1 cellular context compared by ENCODE assay signal in genomic region chr12:121579981-121580868, GRCh38.
TF ChIP-seq lines count a peak whose summit lies in the region.

No MANE protein-coding gene starts in this region.

TF ChIP-seq in HepG2, 621 proteins besides CTCF, POLR2A, EP300 and RAD21 (continued from another document and continues in another):
- no peak for TF ChIP-seq FUBP1 (CRISPR knock-in tag; IDR thresholded peaks at IDR 0.05; ENCODE audit: borderline replicate concordance)
- TF ChIP-seq ZNF496 (CRISPR knock-in tag; IDR thresholded peaks at IDR 0.05; ENCODE audit: insufficient replicate concordance) = no peak
- TF ChIP-seq HIVEP1 (CRISPR knock-in tag; IDR thresholded peaks at IDR 0.05) = no peak
- TF ChIP-seq ZNF234 (CRISPR knock-in tag; conservative IDR thresholded peaks at IDR 0.05) = 0 out of 2 replicates have a peak, but pooled peaks have one; percentile 35
- TF ChIP-seq ZC3H13 (CRISPR knock-in tag; IDR thresholded peaks at IDR 0.05) = no peak
- TF ChIP-seq ATF4 (CRISPR knock-in tag; IDR thresholded peaks at IDR 0.05) = no peak
- TF ChIP-seq ZNF484 (CRISPR knock-in tag; IDR thresholded peaks at IDR 0.05; ENCODE audit: borderline replicate concordance, low read depth) = no peak
- no peak for TF ChIP-seq TERF1 (CRISPR knock-in tag; IDR thresholded peaks at IDR 0.05)
- no peak for TF ChIP-seq KLF16 (CRISPR knock-in tag; IDR thresholded peaks at IDR 0.05)
- TF ChIP-seq ZHX1 (CRISPR knock-in tag; IDR thresholded peaks at IDR 0.05; ENCODE audit: low read depth) = no peak
- no peak for TF ChIP-seq ZFP90 (CRISPR knock-in tag; IDR thresholded peaks at IDR 0.05; ENCODE audit: borderline replicate concordance)
- TF ChIP-seq ZNF569 (CRISPR knock-in tag; IDR thresholded peaks at IDR 0.05; ENCODE audit: borderline replicate concordance) = no peak
- TF ChIP-seq FOXK2 (IDR thresholded peaks at IDR 0.05) = no peak
- TF ChIP-seq ZNF687 (CRISPR knock-in tag; IDR thresholded peaks at IDR 0.05) = peak; percentile 35
- no peak for TF ChIP-seq TFDP2 (CRISPR knock-in tag; IDR thresholded peaks at IDR 0.05)
- TF ChIP-seq UBTF (CRISPR knock-in tag; IDR thresholded peaks at IDR 0.05) = no peak
- TF ChIP-seq ATF1 (CRISPR knock-in tag; IDR thresholded peaks at IDR 0.05) = peak; percentile 36; the same call in 1 of the 2 replicates
- no peak for TF ChIP-seq FOSL2 (CRISPR knock-in tag; IDR thresholded peaks at IDR 0.05)
- no peak for TF ChIP-seq ZNF17 (CRISPR knock-in tag; IDR thresholded peaks at IDR 0.05)
- no peak for TF ChIP-seq MAFK (conservative IDR thresholded peaks at IDR 0.05 in 1 of 2, IDR thresholded peaks at IDR 0.05 in 1 of 2; ENCODE audit: low read length in 2 of 2)
- TF ChIP-seq KLF12 (CRISPR knock-in tag; IDR thresholded peaks at IDR 0.05; ENCODE audit: borderline replicate concordance) = no peak
- no peak for TF ChIP-seq ZNF879 (CRISPR knock-in tag; IDR thresholded peaks at IDR 0.05)
- TF ChIP-seq ELK4 (CRISPR knock-in tag; IDR thresholded peaks at IDR 0.05; ENCODE audit: borderline replicate concordance) = no peak
- TF ChIP-seq ZNF33B (CRISPR knock-in tag; IDR thresholded peaks at IDR 0.05) = no peak
- no peak for TF ChIP-seq GPBP1L1 (CRISPR knock-in tag; IDR thresholded peaks at IDR 0.05)
- no peak for TF ChIP-seq HNF1A (IDR thresholded peaks at IDR 0.05; ENCODE audit: low read depth)
- no peak for TF ChIP-seq HNF1A (CRISPR knock-in tag; IDR thresholded peaks at IDR 0.05; ENCODE audit: borderline replicate concordance)
- TF ChIP-seq ZNF788 (CRISPR knock-in tag; IDR thresholded peaks at IDR 0.05; ENCODE audit: borderline replicate concordance) = peak; percentile 20; the same call in 1 of the 2 replicates
- TF ChIP-seq WIZ (CRISPR knock-in tag; IDR thresholded peaks at IDR 0.05) = no peak
- TF ChIP-seq RNF219 (CRISPR knock-in tag; IDR thresholded peaks at IDR 0.05) = no peak
- TF ChIP-seq FIP1L1 (IDR thresholded peaks at IDR 0.05; ENCODE audit: borderline replicate concordance, insufficient read depth, low read depth, low read length) = no peak
